12 cellular contexts compared by ENCODE assay signal in genomic region chr1:153190373-153190772, GRCh38. TPM values are rescaled to one million over a fixed set of nuclear protein-coding genes. Genes with fewer than 3 reads are reported as not detected.
DNase-seq lines count a peak whose midpoint lies in the region; ATAC-seq and TF ChIP-seq lines count a peak whose summit lies in the region.
"Had no signal": no experiment of that assay in that cellular context is flagged by ENCODE, and none has a peak within 500 bp of the region (broad histone marks: within the 10 kb centered on the region; RNA-seq: fewer than 3 reads in every experiment).

No MANE protein-coding gene starts in this region.

- no peak overlapping the region for H3K4me2 ChIP-seq in mammary epithelial cell (ENCODE audit: insufficient read depth, low read depth, low read length)
- no peak overlapping the region for H3K4me2 ChIP-seq in trophoblast cell (ENCODE audit: low read length)

- H3K9me3 ChIP-seq in mammary epithelial cell (replicated peaks; ENCODE audit: insufficient read depth, low read length), result no peaks in the 10 kb centered on the region
- H3K9me3 ChIP-seq in trophoblast cell (ENCODE audit: insufficient read depth, low read depth, low read length), result no peaks in the 10 kb centered on the region

- H3K79me2 ChIP-seq in mammary epithelial cell (ENCODE audit: insufficient read depth, low read length) (no peaks in the 10 kb centered on the region), trophoblast cell (ENCODE audit: control insufficient read depth, insufficient read depth, low read length, poor library complexity) (no peaks in the 10 kb centered on the region)

- no peak overlapping the region for H3K23ac ChIP-seq in trophoblast cell (ENCODE audit: low read length)

- H2AK5ac ChIP-seq in trophoblast cell (ENCODE audit: low read length), result no peak overlapping the region

- no peak overlapping the region for H2BK120ac ChIP-seq in trophoblast cell (ENCODE audit: insufficient read depth, low read length, poor library complexity)

- WGBS in mammary epithelial cell (ENCODE audit: low coverage, missing lambda C conversion rate), result 10% methylated on average over 3 of the region's 3 CpGs
- no CpG with 5 or more reads among the region's 3 CpGs for WGBS in trophoblast cell (ENCODE audit: extremely low coverage, insufficient coverage, insufficient read length)

- H3K14ac ChIP-seq in trophoblast cell (ENCODE audit: low read length), result no peak overlapping the region

- no peak overlapping the region for H3K4me3 ChIP-seq in mammary epithelial cell (replicated peaks in 1 of 3; ENCODE audit: insufficient read depth in 1 of 3, low read depth in 2 of 3, low read length in 3 of 3)
- no peak overlapping the region for H3K4me3 ChIP-seq in trophoblast cell (ENCODE audit: low read depth, low read length)

- no peak overlapping the region for H4K8ac ChIP-seq in trophoblast cell (ENCODE audit: low read depth, low read length)

- H4K12ac ChIP-seq in trophoblast cell (ENCODE audit: low read depth, low read length), result no peak overlapping the region

- no peak overlapping the region for H3K18ac ChIP-seq in trophoblast cell (ENCODE audit: low read length)

- TF ChIP-seq CTCF in mammary epithelial cell (conservative IDR thresholded peaks at IDR 0.05 in 1 of 2, IDR thresholded peaks at IDR 0.05 in 1 of 2; ENCODE audit: extremely low read depth in 1 of 2, insufficient read depth in 1 of 2, low read depth in 1 of 2, low read length in 2 of 2), result peak; percentile 82 to 86

- in situ Hi-C loops in mammary epithelial cell (cut with MboI; ENCODE audit: low sequenced_read_pairs in 2 of 2), result loop anchor here (5.0 to 10.0 kb wide), 3 partner anchors 266 to 536 kb away; no protein-coding TSS in a partner anchor

- no peak overlapping the region for H2AFZ ChIP-seq in mammary epithelial cell (ENCODE audit: low read depth, low read length)
- H2AFZ ChIP-seq in trophoblast cell (ENCODE audit: insufficient read depth, low read length, poor library complexity), result no peak overlapping the region

- peaks cover 7% of the 10 kb centered on the region for H3K4me1 ChIP-seq in mammary epithelial cell (ENCODE audit: insufficient read depth, low read length)
- H3K4me1 ChIP-seq in trophoblast cell (ENCODE audit: control insufficient read depth in 1 of 2, insufficient read depth in 2 of 2, low read length in 2 of 2), result no peaks in the 10 kb centered on the region

- no peaks in the 10 kb centered on the region for H3K79me1 ChIP-seq in trophoblast cell (ENCODE audit: low read length)

- CTCF ChIA-PET in mammary epithelial cell (lab: Charles Lee; ENCODE audit: low non-redundant PET), result interaction anchor here (0.5 to 0.9 kb wide), 2 partner anchors 280 to 321 kb away, joined by 3 read pairs; no protein-coding TSS in a partner anchor

- intact Hi-C loops in mammary epithelial cell (cut with micrococcal nuclease), result loop anchor here (1.0 to 5.0 kb wide), 7 partner anchors 90 to 693 kb away; no protein-coding TSS in a partner anchor
- intact Hi-C loops in Right ventricle myocardium inferior (cut with DNase I), result no loop called here

- H3K4ac ChIP-seq in trophoblast cell (ENCODE audit: low read depth, low read length), result no peak overlapping the region

- no peak overlapping the region for H3K9ac ChIP-seq in mammary epithelial cell (ENCODE audit: insufficient read depth, low read length)
- no peak overlapping the region for H3K9ac ChIP-seq in trophoblast cell (ENCODE audit: low read length)

- H3K27ac ChIP-seq in mammary epithelial cell (ENCODE audit: insufficient read depth, low read depth, low read length), result no peak overlapping the region
- H3K27ac ChIP-seq in trophoblast cell (ENCODE audit: low read depth, low read length), result no peak overlapping the region

- no peaks in the 10 kb centered on the region for H4K20me1 ChIP-seq in mammary epithelial cell (ENCODE audit: insufficient read depth, low read length)

- no TSS peak for BruUV-seq in mammary epithelial cell (replicated peaks; lab: Mats Ljungman, UMichigan)

- H2BK12ac ChIP-seq in trophoblast cell (ENCODE audit: low read length), result no peak overlapping the region

- no peak overlapping the region for H4K91ac ChIP-seq in trophoblast cell (ENCODE audit: low read depth, low read length)

- no peak for ATAC-seq in Right ventricle myocardium inferior
- ATAC-seq: activated T-cell treated with anti-CD3 and anti-CD28 coated beads, Interleukin-2, amount 50 U/mL, for 4 hours; natural killer cell treated with Interleukin-12 subunit alpha and Interleukin-12 subunit beta and Interleukin-15 and Interleukin-18, amount 100 ng/mL, for 72 hours had no signal

- dilution Hi-C loops in mammary epithelial cell (cut with HindIII; ENCODE audit: low sequenced_read_pairs), result no loop called here

- H3K27me3 ChIP-seq in mammary epithelial cell (ENCODE audit: insufficient read depth, low read length) (no peaks in the 10 kb centered on the region), trophoblast cell (ENCODE audit: insufficient read depth, low read length) (no peaks in the 10 kb centered on the region)

- no peak overlapping the region for H2BK5ac ChIP-seq in trophoblast cell (ENCODE audit: low read depth, low read length, poor library complexity)

- peak; percentile 12 for DNase-seq in DMS53 (lab: John Stamatoyannopoulos, UW)
- DNase-seq in DMS53 treated with DMSO at 0.1 percent for 48 hours (lab: John Stamatoyannopoulos, UW; ENCODE audit: unreplicated experiment), result no peak
- peak; percentile 60 for DNase-seq in NCI-H187 treated with DMSO at 0.1 percent for 48 hours (lab: John Stamatoyannopoulos, UW)
- DNase-seq in mammary epithelial cell, result peak; percentile 35
- DNase-seq in trophoblast cell, result peak; percentile 11 to 65
- no peak for DNase-seq in Right ventricle myocardium inferior (ENCODE audit: missing footprints)
- DNase-seq in activated CD4-positive, alpha-beta T cell treated with anti-CD3 and anti-CD28 coated beads for 1 hour, result no peak
- DNase-seq in activated T-cell treated with anti-CD3 and anti-CD28 coated beads, Interleukin-2, amount 50 U/mL, for 48 hours, result no peak
- DNase-seq: 8988T; activated T-cell treated with anti-CD3 and anti-CD28 coated beads, Interleukin-2, amount 50 U/mL, for 4 hours; small intestine had no signal

- H3K36me3 ChIP-seq in mammary epithelial cell (ENCODE audit: insufficient read depth, low read length) (no peaks in the 10 kb centered on the region), trophoblast cell (ENCODE audit: control insufficient read depth in 1 of 2, insufficient read depth in 2 of 2, low read length in 2 of 2) (no peaks in the 10 kb centered on the region)

RNA-seq across cellular contexts. Expression of gene LELP1, which starts 12.9 kb away (rescaled TPM):
- total RNA-seq in mammary epithelial cell, result not detected
- not detected for polyA plus RNA-seq in mammary epithelial cell
- not detected for polyA minus RNA-seq in mammary epithelial cell
- not detected in 2 replicates for polyA plus RNA-seq in trophoblast cell (2013)
- not detected for total RNA-seq in Right ventricle myocardium inferior
- total RNA-seq: activated T-cell treated with anti-CD3 and anti-CD28 coated beads, Interleukin-2, amount 50 U/mL, for 4 hours; natural killer cell treated with Interleukin-12 subunit alpha and Interleukin-12 subunit beta and Interleukin-15 and Interleukin-18, amount 100 ng/mL, for 72 hours had no signal
- polyA plus RNA-seq: small intestine had no signal

RNA-seq across cellular contexts. Expression of gene PRR9, which starts 27.0 kb away (rescaled TPM):
- total RNA-seq in mammary epithelial cell, result under 1 TPM in 1 of 2 donors, not detected in 1; 0.24 TPM
- polyA plus RNA-seq in mammary epithelial cell, result 0.05 TPM
- polyA minus RNA-seq in mammary epithelial cell, result not detected
- 738 and 794 TPM in 2 replicates for polyA plus RNA-seq in trophoblast cell (2013)
- total RNA-seq in Right ventricle myocardium inferior, result not detected
- total RNA-seq: activated T-cell treated with anti-CD3 and anti-CD28 coated beads, Interleukin-2, amount 50 U/mL, for 4 hours; natural killer cell treated with Interleukin-12 subunit alpha and Interleukin-12 subunit beta and Interleukin-15 and Interleukin-18, amount 100 ng/mL, for 72 hours had no signal
- polyA plus RNA-seq: small intestine had no signal

RNA-seq across cellular contexts. Expression of gene SPRR2G, which starts 39.7 kb away (rescaled TPM):
- total RNA-seq in mammary epithelial cell, result not detected
- polyA plus RNA-seq in mammary epithelial cell, result not detected
- polyA minus RNA-seq in mammary epithelial cell, result not detected
- polyA plus RNA-seq in trophoblast cell (2013), result 5.1 and 5.6 TPM in 2 replicates
- total RNA-seq in Right ventricle myocardium inferior, result not detected
- total RNA-seq: activated T-cell treated with anti-CD3 and anti-CD28 coated beads, Interleukin-2, amount 50 U/mL, for 4 hours; natural killer cell treated with Interleukin-12 subunit alpha and Interleukin-12 subunit beta and Interleukin-15 and Interleukin-18, amount 100 ng/mL, for 72 hours had no signal
- polyA plus RNA-seq: small intestine had no signal

Comparison
In these comparisons a context has a peak if more than half of its experiments do, and no peak if none do; other contexts are left out.
1. DNase-seq: peak in DMS53 (single experiment), NCI-H187 treated with DMSO at 0.1 percent for 48 hours (single experiment), mammary epithelial cell (single experiment) and trophoblast cell (2 of 2); none in DMS53 treated with DMSO at 0.1 percent for 48 hours (single experiment), Right ventricle myocardium inferior (single experiment), activated CD4-positive, alpha-beta T cell treated with anti-CD3 and anti-CD28 coated beads for 1 hour (single experiment) and activated T-cell treated with anti-CD3 and anti-CD28 coated beads, Interleukin-2, amount 50 U/mL, for 48 hours (0 of 2).